8 cellular contexts compared by ENCODE assay signal in genomic region chr17:81509048-81509686, GRCh38. TPM values are rescaled to one million over a fixed set of nuclear protein-coding genes. Genes with fewer than 3 reads are reported as not detected.
DNase-seq lines count a peak whose midpoint lies in the region; ATAC-seq and TF ChIP-seq lines count a peak whose summit lies in the region.

No MANE protein-coding gene starts in this region.

- H3K4me3 Mint-ChIP-seq in activated CD4-positive, alpha-beta T cell treated with anti-CD3 and anti-CD28 coated beads, Interleukin-2, amount 10 ng/mL, durations not matched to agents 7 days and 5 days = peak overlapping the region; percentile 84
- peak overlapping the region; percentile 98 for H3K4me3 Mint-ChIP-seq in endodermal cell

- H4K20me1 ChIP-seq in osteoblast (ENCODE audit: insufficient read depth, low read length) = peaks cover 45% of the 10 kb centered on the region

- H3K9me3 ChIP-seq in endodermal cell (ENCODE audit: control insufficient read depth, low read length) = no peaks in the 10 kb centered on the region
- H3K9me3 ChIP-seq in osteoblast (ENCODE audit: low read depth, low read length) = no peaks in the 10 kb centered on the region

- POLR2A ChIA-PET in activated CD4-positive, alpha-beta T cell treated with anti-CD3 and anti-CD28 coated beads, Interleukin-2, amount 10 ng/mL, durations not matched to agents 7 days and 5 days (lab: Charles Lee) = interaction anchor here (0.6 to 1.0 kb wide), 3 partner anchors 10 to 361 kb away, joined by 3 to 9 read pairs (median 6); no protein-coding TSS in a partner anchor

- H3K36me3 ChIP-seq in endodermal cell (ENCODE audit: control insufficient read depth, insufficient read depth, low read length) (peaks cover 38% of the 10 kb centered on the region), osteoblast (ENCODE audit: insufficient read depth, low read length) (peaks cover 39% of the 10 kb centered on the region)

- H3K27ac Mint-ChIP-seq in activated CD4-positive, alpha-beta T cell treated with anti-CD3 and anti-CD28 coated beads, Interleukin-2, amount 10 ng/mL, durations not matched to agents 7 days and 5 days = peak overlapping the region; percentile 83
- H3K27ac Mint-ChIP-seq in endodermal cell = peak overlapping the region; percentile 97

- no peak overlapping the region for H2AFZ ChIP-seq in osteoblast (ENCODE audit: low read length)

- no peak for DNase-seq in activated CD4-positive, alpha-beta T cell treated with anti-CD3 and anti-CD28 coated beads, Interleukin-2, amount 10 ng/mL, durations not matched to agents 7 days and 5 days
- no peak for DNase-seq in activated CD4-positive, alpha-beta T cell treated with anti-CD3 and anti-CD28 coated beads for 1 hour
- DNase-seq in SK-N-DZ (ENCODE audit: low spot score) (peak; percentile 70), endodermal cell (peak; percentile 78), osteoblast (ENCODE audit: insufficient read length, low spot score, missing footprints) (peak; percentile 88), AG08396 (ENCODE audit: low spot score) (no peak), superior temporal gyrus (ENCODE audit: extremely low spot score) (no peak)

- peak overlapping the region; percentile 95 for H3K4me3 ChIP-seq in endodermal cell (ENCODE audit: low read length)
- H3K4me3 ChIP-seq in osteoblast (ENCODE audit: insufficient read depth, low read length) = peak overlapping the region; percentile 96

- no peaks in the 10 kb centered on the region for H3K9me3 Mint-ChIP-seq in activated CD4-positive, alpha-beta T cell treated with anti-CD3 and anti-CD28 coated beads, Interleukin-2, amount 10 ng/mL, durations not matched to agents 7 days and 5 days
- H3K9me3 Mint-ChIP-seq in endodermal cell = peaks cover 6% of the 10 kb centered on the region

- peaks cover 22% of the 10 kb centered on the region for H3K4me1 Mint-ChIP-seq in activated CD4-positive, alpha-beta T cell treated with anti-CD3 and anti-CD28 coated beads, Interleukin-2, amount 10 ng/mL, durations not matched to agents 7 days and 5 days
- H3K4me1 Mint-ChIP-seq in endodermal cell = peaks cover 13% of the 10 kb centered on the region

- CTCF ChIA-PET in activated CD4-positive, alpha-beta T cell treated with anti-CD3 and anti-CD28 coated beads, Interleukin-2, amount 10 ng/mL, durations not matched to agents 7 days and 5 days (lab: Charles Lee) = interaction anchor here (0.6 to 1.7 kb wide), 4 partner anchors 11 to 409 kb away, joined by 3 to 8 read pairs (median 4); no protein-coding TSS in a partner anchor

- H3K9ac ChIP-seq in endodermal cell (ENCODE audit: extremely low read depth, low read length, poor library complexity, severe bottlenecking) = peak overlapping the region; percentile 99

- H3K79me2 ChIP-seq in osteoblast (ENCODE audit: insufficient read depth, low read length) = peaks cover 46% of the 10 kb centered on the region

- peaks cover 50% of the 10 kb centered on the region for H3K36me3 Mint-ChIP-seq in activated CD4-positive, alpha-beta T cell treated with anti-CD3 and anti-CD28 coated beads, Interleukin-2, amount 10 ng/mL, durations not matched to agents 7 days and 5 days (ENCODE audit: low read depth)
- peaks cover 40% of the 10 kb centered on the region for H3K36me3 Mint-ChIP-seq in endodermal cell (ENCODE audit: low read depth)

- H3K4me1 ChIP-seq in endodermal cell (ENCODE audit: control insufficient read depth, insufficient read depth, low read length) (no peaks in the 10 kb centered on the region), osteoblast (ENCODE audit: insufficient read depth, low read length) (peaks cover 13% of the 10 kb centered on the region)

- WGBS in endodermal cell (ENCODE audit: insufficient coverage in 1 of 2, insufficient read length in 1 of 2), 2 experiments = 65 to 78% methylated on average over 3 to 8 of the region's 8 CpGs

- TF ChIP-seq CTCF in endodermal cell (conservative IDR thresholded peaks at IDR 0.05) (no peak), osteoblast (IDR thresholded peaks at IDR 0.05; ENCODE audit: extremely low read depth, low read depth, low read length) (no peak)

- no peak overlapping the region for H3K27ac ChIP-seq in endodermal cell (ENCODE audit: low read depth, low read length)
- peak overlapping the region; percentile 58 for H3K27ac ChIP-seq in osteoblast (ENCODE audit: low read depth, low read length)

- no peak for ATAC-seq in esophagus mucosa

- H3K4me2 ChIP-seq in osteoblast (ENCODE audit: insufficient read depth, low read length) = peak overlapping the region; percentile 99

- no peaks in the 10 kb centered on the region for H3K27me3 ChIP-seq in endodermal cell (ENCODE audit: control insufficient read depth, insufficient read depth, low read length, poor library complexity, severe bottlenecking)
- no peaks in the 10 kb centered on the region for H3K27me3 ChIP-seq in osteoblast (ENCODE audit: insufficient read depth, low read length)

- peaks cover 6% of the 10 kb centered on the region for H3K27me3 Mint-ChIP-seq in activated CD4-positive, alpha-beta T cell treated with anti-CD3 and anti-CD28 coated beads, Interleukin-2, amount 10 ng/mL, durations not matched to agents 7 days and 5 days
- H3K27me3 Mint-ChIP-seq in endodermal cell (ENCODE audit: insufficient read depth) = peaks cover 4% of the 10 kb centered on the region

RNA-seq across cellular contexts. Expression of gene ACTG1, which starts 3.4 kb away (rescaled TPM):
- 1,000 to 10,000 TPM; 4,611 to 5,328 TPM for total RNA-seq in activated CD4-positive, alpha-beta T cell treated with anti-CD3 and anti-CD28 coated beads, Interleukin-2, amount 10 ng/mL, durations not matched to agents 7 days and 5 days
- 2,351 and 2,595 TPM in 2 replicates for polyA plus RNA-seq in SK-N-DZ (2014; cell fraction: cytosol; rRNA removed)
- polyA plus RNA-seq in SK-N-DZ (2014; cell fraction: nucleus; rRNA removed) = 1,254 and 2,322 TPM in 2 replicates
- 1,000 to 10,000 TPM; 4,461 to 5,616 TPM for total RNA-seq in endodermal cell
- polyA plus RNA-seq in endodermal cell (2013, experiment 1 of 2) = 4,463 TPM
- polyA plus RNA-seq in endodermal cell (2013, experiment 2 of 2) = 3,951 TPM
- 10,373 and 13,273 TPM in 2 replicates for total RNA-seq in osteoblast
- 4,027 TPM for total RNA-seq in esophagus mucosa

RNA-seq across cellular contexts. Expression of gene FSCN2, which starts 19.0 kb away (rescaled TPM):
- total RNA-seq in activated CD4-positive, alpha-beta T cell treated with anti-CD3 and anti-CD28 coated beads, Interleukin-2, amount 10 ng/mL, durations not matched to agents 7 days and 5 days = under 1 TPM; 0.22 to 0.33 TPM
- 0.13 TPM in 1 of 2 replicates, not detected in the other for polyA plus RNA-seq in SK-N-DZ (2014; cell fraction: cytosol; rRNA removed)
- polyA plus RNA-seq in SK-N-DZ (2014; cell fraction: nucleus; rRNA removed) = 0.52 TPM in 1 of 2 replicates, not detected in the other
- total RNA-seq in endodermal cell (1 to 10 TPM; 1.0 to 1.8 TPM), osteoblast (2.9 and 5.1 TPM in 2 replicates), esophagus mucosa (0.76 TPM)
- 0.50 TPM for polyA plus RNA-seq in endodermal cell (2013, experiment 1 of 2)
- polyA plus RNA-seq in endodermal cell (2013, experiment 2 of 2) = 0.46 TPM

RNA-seq across cellular contexts. Expression of gene FAAP100, which starts 43.0 kb away (rescaled TPM):
- total RNA-seq in activated CD4-positive, alpha-beta T cell treated with anti-CD3 and anti-CD28 coated beads, Interleukin-2, amount 10 ng/mL, durations not matched to agents 7 days and 5 days = 10 to 100 TPM; 30.8 to 42.1 TPM
- polyA plus RNA-seq in SK-N-DZ (2014; cell fraction: cytosol; rRNA removed) = 40.2 and 49.0 TPM in 2 replicates
- polyA plus RNA-seq in SK-N-DZ (2014; cell fraction: nucleus; rRNA removed) = 85.2 and 88.2 TPM in 2 replicates
- total RNA-seq in endodermal cell = 10 to 100 TPM; 34.5 to 39.5 TPM
- 25.9 TPM for polyA plus RNA-seq in endodermal cell (2013, experiment 1 of 2)
- polyA plus RNA-seq in endodermal cell (2013, experiment 2 of 2) = 24.1 TPM
- total RNA-seq in osteoblast = 43.0 and 44.5 TPM in 2 replicates
- total RNA-seq in esophagus mucosa = 16.3 TPM

Comparison
In these comparisons a context has a peak if more than half of its experiments do, and no peak if none do; other contexts are left out.
1. DNase-seq: peak in SK-N-DZ (single experiment), endodermal cell (single experiment) and osteoblast (single experiment); none in activated CD4-positive, alpha-beta T cell treated with anti-CD3 and anti-CD28 coated beads, Interleukin-2, amount 10 ng/mL, durations not matched to agents 7 days and 5 days (single experiment), activated CD4-positive, alpha-beta T cell treated with anti-CD3 and anti-CD28 coated beads for 1 hour (single experiment), AG08396 (single experiment) and superior temporal gyrus (single experiment).